In genomic region chr3:157500232-157500631, GRCh38 we compare ENCODE assay signal across 15 cellular contexts. TPM values are rescaled to one million over a fixed set of nuclear protein-coding genes. Genes with fewer than 3 reads are reported as not detected.
DNase-seq lines count a peak whose midpoint lies in the region; ATAC-seq, FAIRE-seq and TF ChIP-seq lines count a peak whose summit lies in the region.
"Had no signal": no experiment of that assay in that cellular context is flagged by ENCODE, and none has a peak within 500 bp of the region (broad histone marks: within the 10 kb centered on the region; RNA-seq: fewer than 3 reads in every experiment).

No MANE protein-coding gene starts in this region.

- H3K9ac ChIP-seq in HepG2 (ENCODE audit: insufficient read depth, low read depth, low read length), result no peak overlapping the region

- no peak for FAIRE-seq in HepG2 (lab: Jason Lieb, UNC)
- FAIRE-seq: frontal cortex had no signal

- peak overlapping the region; percentile 32 for H3K27ac ChIP-seq in epithelial cell of prostate
- H3K27ac ChIP-seq in HepG2 (ENCODE audit: extremely low read length, insufficient read depth, low read length), result no peak overlapping the region
- H3K27ac ChIP-seq: SJSA1 had no signal

- POLR2A ChIA-PET in Caco-2 (lab: Charles Lee) (interaction anchor here (0.7 to 0.8 kb wide), 3 partner anchors 85 to 411 kb away, joined by 3 to 5 read pairs (median 5); no protein-coding TSS in a partner anchor), HepG2 (lab: Yijun Ruan, JAX) (no interaction called here)

- H3K4me3 ChIP-seq in Caco-2 (ENCODE audit: low read depth, low read length) (no peak overlapping the region), HepG2 (replicated peaks in 1 of 3; ENCODE audit: insufficient read depth in 1 of 3, low read depth in 2 of 3, low read length in 3 of 3) (no peak overlapping the region)
- H3K4me3 ChIP-seq: SJSA1 had no signal

- intact Hi-C loops in Caco-2 (cut with micrococcal nuclease; ENCODE audit: unreplicated experiment), result no loop called here
- intact Hi-C loops in HepG2 (cut with micrococcal nuclease; ENCODE audit: unreplicated experiment), result no loop called here

- H3K36me3 Mint-ChIP-seq in Caco-2 (ENCODE audit: insufficient read depth, unreplicated experiment) (peaks cover 12% of the 10 kb centered on the region), neural crest cell (ENCODE audit: low read depth) (no peaks in the 10 kb centered on the region)
- H3K36me3 Mint-ChIP-seq: stimulated activated effector memory CD8-positive, alpha-beta T cell treated with anti-CD3 and anti-CD28 coated beads, Interleukin-12 subunit alpha, Interleukin-12 subunit beta, amount 100 ng/mL, for 72 hours had no signal

- H3K27me3 ChIP-seq in Caco-2 (replicated peaks; ENCODE audit: control insufficient read depth, insufficient read depth, low read length) (no peaks in the 10 kb centered on the region), HepG2 (ENCODE audit: control insufficient read depth in 1 of 2, insufficient read depth in 2 of 2, low read length in 2 of 2) (no peaks in the 10 kb centered on the region; a peak in 1 of 5 replicates)
- H3K27me3 ChIP-seq: SJSA1 had no signal

- in situ Hi-C loops in HepG2 (cut with HindIII; ENCODE audit: extremely low pct_ligation_motif_present, low pct_unique_long_range_greater_than_20kb), result no loop called here

- H3K36me3 ChIP-seq in Caco-2 (ENCODE audit: control insufficient read depth, insufficient read depth, low read length), result no peaks in the 10 kb centered on the region
- no peaks in the 10 kb centered on the region for H3K36me3 ChIP-seq in HepG2 (replicated peaks in 1 of 2; ENCODE audit: control insufficient read depth in 1 of 2, insufficient read depth in 2 of 2, low read length in 2 of 2)
- H3K36me3 ChIP-seq: SJSA1 had no signal

- CTCF ChIA-PET in Caco-2 (lab: Charles Lee) (interaction anchor here (0.9 kb wide), 1 partner anchor 72 kb away, joined by 3 read pairs; no protein-coding TSS in a partner anchor), HepG2 (lab: Yijun Ruan, JAX; ENCODE audit: low intra/inter-chr PET ratio, low total read pairs) (no interaction called here)

- H3K9me3 ChIP-seq in Caco-2 (no peaks in the 10 kb centered on the region), HepG2 (ENCODE audit: low read length) (no peaks in the 10 kb centered on the region)
- H3K9me3 ChIP-seq: SJSA1 had no signal

- H2AFZ ChIP-seq in HepG2 (ENCODE audit: low read length), result no peak overlapping the region

- peaks cover 10% of the 10 kb centered on the region; the same call in 1 of the 2 replicates for H3K4me1 ChIP-seq in Caco-2
- peaks cover 14% of the 10 kb centered on the region for H3K4me1 ChIP-seq in HepG2 (ENCODE audit: insufficient read depth, low read length)
- H3K4me1 ChIP-seq: SJSA1 had no signal

- peak overlapping the region; percentile 82 for H3K4me3 Mint-ChIP-seq in Caco-2 (ENCODE audit: unreplicated experiment)
- H3K4me3 Mint-ChIP-seq in neural crest cell, result peak overlapping the region; percentile 59
- H3K4me3 Mint-ChIP-seq: activated B cell treated with CpG ODN at 0.5 μM for 24 hours had no signal

- BruUV-seq in Caco-2 (replicated peaks; lab: Mats Ljungman, UMichigan), result no TSS peak
- BruUV-seq in HepG2 (replicated peaks; lab: Mats Ljungman, UMichigan), result no TSS peak

- H3K9me3 Mint-ChIP-seq in Caco-2 (ENCODE audit: unreplicated experiment) (no peaks in the 10 kb centered on the region), neural crest cell (no peaks in the 10 kb centered on the region)
- H3K9me3 Mint-ChIP-seq: activated B cell treated with CpG ODN at 0.5 μM for 24 hours; stimulated activated effector memory CD8-positive, alpha-beta T cell treated with anti-CD3 and anti-CD28 coated beads, Interleukin-12 subunit alpha, Interleukin-12 subunit beta, amount 100 ng/mL, for 72 hours had no signal

- TF ChIP-seq POLR2A in HepG2 (IDR thresholded peaks at IDR 0.05; ENCODE audit: insufficient read depth in 1 of 2, low read depth in 2 of 2, low read length in 2 of 2), result no peak

- no peak for ATAC-seq in HG02870 (IDR thresholded peaks at IDR 0.05; ENCODE audit: unreplicated experiment)
- ATAC-seq in GM21619 (IDR thresholded peaks at IDR 0.05; ENCODE audit: unreplicated experiment), result no peak
- no peak for ATAC-seq in HepG2
- ATAC-seq in GM19351 (IDR thresholded peaks at IDR 0.05; ENCODE audit: unreplicated experiment), result no peak
- ATAC-seq: stimulated activated effector memory CD8-positive, alpha-beta T cell treated with anti-CD3 and anti-CD28 coated beads, Interleukin-12 subunit alpha, Interleukin-12 subunit beta, amount 100 ng/mL, for 72 hours had no signal

- H3K27me3 Mint-ChIP-seq in Caco-2 (ENCODE audit: insufficient read depth, unreplicated experiment) (no peaks in the 10 kb centered on the region), neural crest cell (ENCODE audit: low read depth) (peaks cover 11% of the 10 kb centered on the region)

- no peak for TF ChIP-seq CTCF in Caco-2 (IDR thresholded peaks at IDR 0.05; ENCODE audit: insufficient read depth in 1 of 2, low read depth in 1 of 2, low read length in 1 of 2, severe bottlenecking in 1 of 2, unreplicated experiment in 1 of 2)
- TF ChIP-seq CTCF in neural crest cell (conservative IDR thresholded peaks at IDR 0.05), result no peak
- no peak for TF ChIP-seq CTCF in HepG2 (CRISPR knock-in tag; IDR thresholded peaks at IDR 0.05)

- H3K27ac Mint-ChIP-seq in Caco-2 (ENCODE audit: unreplicated experiment) (peak overlapping the region; percentile 91), neural crest cell (ENCODE audit: unreplicated experiment) (peak overlapping the region; percentile 63)
- H3K27ac Mint-ChIP-seq: activated B cell treated with CpG ODN at 0.5 μM for 24 hours; stimulated activated effector memory CD8-positive, alpha-beta T cell treated with anti-CD3 and anti-CD28 coated beads, Interleukin-12 subunit alpha, Interleukin-12 subunit beta, amount 100 ng/mL, for 72 hours had no signal

- no peak for TF ChIP-seq EP300 in HepG2 (IDR thresholded peaks at IDR 0.05; ENCODE audit: low read depth in 2 of 2, low read length in 2 of 2)
- no peak for TF ChIP-seq EP300 in HepG2 (CRISPR knock-in tag; IDR thresholded peaks at IDR 0.05; ENCODE audit: borderline replicate concordance)

- H3K79me2 ChIP-seq in HepG2 (ENCODE audit: insufficient read depth, low read length), result no peaks in the 10 kb centered on the region

- WGBS in HepG2 (ENCODE audit: low lambda C conversion rate), result 22% methylated on average over 4 of the region's 4 CpGs

- H3K4me1 Mint-ChIP-seq in Caco-2 (ENCODE audit: low read depth, unreplicated experiment), result no peaks in the 10 kb centered on the region
- H3K4me1 Mint-ChIP-seq in neural crest cell, result peaks cover 50% of the 10 kb centered on the region
- H3K4me1 Mint-ChIP-seq: stimulated activated effector memory CD8-positive, alpha-beta T cell treated with anti-CD3 and anti-CD28 coated beads, Interleukin-12 subunit alpha, Interleukin-12 subunit beta, amount 100 ng/mL, for 72 hours had no signal

- no peak for TF ChIP-seq RAD21 in HepG2 (CRISPR knock-in tag; IDR thresholded peaks at IDR 0.05)

- H3K4me2 ChIP-seq in HepG2 (ENCODE audit: low read depth, low read length), result no peak overlapping the region

- DNase-seq in Caco-2 (no peak), NCI-H526 treated with DMSO at 0.1 percent for 48 hours (lab: John Stamatoyannopoulos, UW) (peak; percentile 17), epithelial cell of prostate (ENCODE audit: low read depth, low spot score) (no peak), neural crest cell (ENCODE audit: low read depth, low spot score) (no peak), HepG2 (ENCODE audit: low spot score) (no peak)
- DNase-seq: activated B cell treated with CpG ODN at 0.5 μM for 24 hours, activated T-cell treated with anti-CD3 and anti-CD28 coated beads for 4 hours, amniotic stem cell, NCI-H774 had no signal

- H4K20me1 ChIP-seq in HepG2 (ENCODE audit: insufficient read depth, low read length), result no peaks in the 10 kb centered on the region

TF ChIP-seq in HepG2, 621 proteins besides CTCF, POLR2A, EP300 and RAD21:
- TF ChIP-seq ZNF530 (CRISPR knock-in tag; IDR thresholded peaks at IDR 0.05; ENCODE audit: low read depth), result no peak

RNA-seq across cellular contexts. Expression of gene VEPH1, which starts 3.0 kb away (rescaled TPM):
- total RNA-seq in Caco-2 (2022) (11.0 and 12.0 TPM in 2 replicates), neural crest cell (8.0 and 8.8 TPM in 2 replicates), HepG2 (2016; rRNA removed; fragmentation: Illumina TruSeq; extraction: Trizol) (not detected in 2 replicates)
- total RNA-seq in HepG2 (2016; cell fraction: cytosol; rRNA removed; fragmentation: Illumina TruSeq; extraction: Trizol; ENCODE audit: low read depth), result not detected in 2 replicates
- not detected in 2 replicates for total RNA-seq in HepG2 (2016; cell fraction: insoluble cytoplasmic fraction; rRNA removed; fragmentation: Illumina TruSeq; extraction: Trizol)
- total RNA-seq in HepG2 (2016; cell fraction: membrane; rRNA removed; fragmentation: Illumina TruSeq; extraction: Trizol), result not detected in 2 replicates
- not detected in 2 replicates for total RNA-seq in HepG2 (2016; cell fraction: nucleus; rRNA removed; fragmentation: Illumina TruSeq; extraction: Trizol)
- not detected in 2 replicates for polyA plus RNA-seq in HepG2 (2011; rRNA removed)
- not detected in 2 replicates for polyA plus RNA-seq in HepG2 (2011; cell fraction: cytosol; rRNA removed)
- not detected in 2 replicates for polyA plus RNA-seq in HepG2 (2011; cell fraction: nucleus; rRNA removed)
- polyA plus RNA-seq in HepG2 (2012), result not detected in 2 replicates
- polyA plus RNA-seq in HepG2 (2016; cell fraction: cytosol; fragmentation: Illumina TruSeq; extraction: Trizol; ENCODE audit: low read depth), result not detected in 2 replicates
- not detected in 2 replicates for polyA plus RNA-seq in HepG2 (2016; cell fraction: insoluble cytoplasmic fraction; fragmentation: Illumina TruSeq; extraction: Trizol; ENCODE audit: low read depth)
- polyA plus RNA-seq in HepG2 (2016; cell fraction: membrane; fragmentation: Illumina TruSeq; extraction: Trizol; ENCODE audit: low read depth), result not detected in 2 replicates
- polyA plus RNA-seq in HepG2 (2016; cell fraction: nucleus; fragmentation: Illumina TruSeq; extraction: Trizol; ENCODE audit: insufficient read depth, low read depth), result not detected in 2 replicates
- polyA minus RNA-seq in HepG2 (2011; rRNA and poly(A)+ RNA removed; ENCODE audit: low replicate concordance), result 8.7 TPM in 1 of 2 replicates, not detected in the other
- not detected in 2 replicates for polyA minus RNA-seq in HepG2 (2011; cell fraction: cytosol; rRNA and poly(A)+ RNA removed)
- polyA minus RNA-seq in HepG2 (2011; cell fraction: nucleus; rRNA and poly(A)+ RNA removed), result not detected in 2 replicates
- total RNA-seq: activated B cell treated with CpG ODN at 0.5 μM for 24 hours had no signal
